Comparison of ENCODE assay signal across 12 cellular contexts in the genomic region with DNA sequence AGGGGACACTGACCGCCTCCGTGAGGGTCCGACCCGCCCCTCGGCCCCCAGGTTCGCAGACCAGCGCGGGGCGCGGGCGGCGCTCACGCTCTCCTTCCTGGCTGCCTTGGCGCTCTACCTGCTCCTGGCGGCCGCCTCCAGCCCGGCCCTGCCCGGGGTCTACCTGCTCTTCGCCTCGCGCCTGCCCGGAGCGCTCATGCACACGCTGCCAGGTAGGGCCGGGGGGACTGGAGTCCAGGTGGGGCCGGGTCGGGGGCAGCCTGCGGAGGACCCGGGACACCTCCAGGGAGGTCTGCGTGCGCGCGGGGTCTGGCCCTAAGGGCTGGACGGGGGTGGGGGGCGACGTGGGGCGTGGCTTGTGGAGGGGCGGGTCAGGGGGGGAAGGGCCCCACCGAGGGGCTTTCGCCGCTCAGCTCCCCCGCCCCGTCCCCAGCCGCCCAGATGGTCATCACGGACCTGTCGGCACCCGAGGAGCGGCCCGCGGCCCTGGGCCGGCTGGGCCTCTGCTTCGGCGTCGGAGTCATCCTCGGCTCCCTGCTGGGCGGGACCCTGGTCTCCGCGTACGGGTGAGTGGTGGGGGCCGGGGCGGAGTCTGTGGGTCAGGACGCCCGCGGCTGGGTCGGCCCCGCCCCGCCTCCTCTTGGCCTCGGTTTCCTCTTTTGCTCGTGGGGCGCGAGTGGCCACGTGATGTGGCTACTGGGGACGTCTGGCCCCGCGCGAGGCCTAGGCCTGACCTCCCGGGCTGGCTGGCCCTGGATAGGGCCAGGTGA. TPM values are rescaled to one million over a fixed set of nuclear protein-coding genes. Genes with fewer than 3 reads are reported as not detected.
"Had no signal": no experiment of that assay in that cellular context is flagged by ENCODE, and none has a peak within 500 bp of the region (broad histone marks: within the 10 kb centered on the region; RNA-seq: fewer than 3 reads in every experiment).

No MANE protein-coding gene starts in this region.

- DNase-seq: activated CD4-positive, alpha-beta T cell treated with anti-CD3 and anti-CD28 coated beads for 36 hours; activated CD8-positive, alpha-beta memory T cell treated with anti-CD3 and anti-CD28 coated beads, Interleukin-2, amount 50 U/mL, for 48 hours; activated CD8-positive, alpha-beta T cell treated with anti-CD3 and anti-CD28 coated beads, Interleukin-2, amount 10 ng/mL, durations not matched to agents 7 days and 5 days; activated naive CD4-positive, alpha-beta T cell treated with anti-CD3 and anti-CD28 coated beads for 36 hours; effector memory CD8-positive, alpha-beta T cell; T-helper 9 cell; trophoblast cell had no signal

- H3K27ac Mint-ChIP-seq: activated CD4-positive, alpha-beta T cell treated with anti-CD3 and anti-CD28 coated beads for 36 hours; activated CD8-positive, alpha-beta T cell treated with anti-CD3 and anti-CD28 coated beads, Interleukin-2, amount 10 ng/mL, durations not matched to agents 7 days and 5 days; activated naive CD4-positive, alpha-beta T cell treated with anti-CD3 and anti-CD28 coated beads for 36 hours; dendritic cell treated with granulocyte-macrophage colony-stimulating factor and Interleukin-4, amounts not matched to agents 40 ng/mL and 50 ng/mL, for 4 days had no signal

- H3K4me3 ChIP-seq: SJSA1 had no signal

- H3K27me3 ChIP-seq: SJSA1 had no signal

- ATAC-seq: activated CD4-positive, alpha-beta T cell treated with anti-CD3 and anti-CD28 coated beads for 36 hours; activated CD8-positive, alpha-beta T cell treated with anti-CD3 and anti-CD28 coated beads, Interleukin-2, amount 10 ng/mL, durations not matched to agents 7 days and 5 days; effector memory CD8-positive, alpha-beta T cell; left lobe of liver had no signal

- H3K4me3 Mint-ChIP-seq: activated CD4-positive, alpha-beta T cell treated with anti-CD3 and anti-CD28 coated beads for 36 hours; activated CD8-positive, alpha-beta T cell treated with anti-CD3 and anti-CD28 coated beads, Interleukin-2, amount 10 ng/mL, durations not matched to agents 7 days and 5 days; activated naive CD4-positive, alpha-beta T cell treated with anti-CD3 and anti-CD28 coated beads for 36 hours; central memory CD8-positive, alpha-beta T cell; dendritic cell treated with granulocyte-macrophage colony-stimulating factor and Interleukin-4, amounts not matched to agents 40 ng/mL and 50 ng/mL, for 4 days had no signal

- H3K9me3 Mint-ChIP-seq: central memory CD8-positive, alpha-beta T cell had no signal

- H3K27ac ChIP-seq: SJSA1 had no signal

- H3K27me3 Mint-ChIP-seq: activated CD4-positive, alpha-beta T cell treated with anti-CD3 and anti-CD28 coated beads for 36 hours; central memory CD8-positive, alpha-beta T cell; effector memory CD8-positive, alpha-beta T cell had no signal

RNA-seq across cellular contexts. Expression of a gene that starts 19.9 kb away (rescaled TPM):
- total RNA-seq: skeletal muscle tissue had no signal
